Comparison of ENCODE assay signal across 28 cellular contexts in genomic region chr2:212042562-212042961, GRCh38.
"Had no signal": no experiment of that assay in that cellular context is flagged by ENCODE, and none has a peak within 500 bp of the region (broad histone marks: within the 10 kb centered on the region; RNA-seq: fewer than 3 reads in every experiment).

No MANE protein-coding gene starts in this region.

- H3K9me3 ChIP-seq: colonic mucosa, esophagus muscularis mucosa, esophagus squamous epithelium, gastrocnemius medialis, gastroesophageal sphincter, heart left ventricle, heart right ventricle had no signal

- H3K4me3 ChIP-seq: colonic mucosa, coronary artery, dorsolateral prefrontal cortex, esophagus muscularis mucosa, esophagus squamous epithelium, gastrocnemius medialis, gastroesophageal sphincter, heart left ventricle, heart right ventricle had no signal

- ATAC-seq: effector memory CD8-positive, alpha-beta T cell; esophagus mucosa; foreskin keratinocyte; gastrocnemius medialis; gastroesophageal sphincter; heart left ventricle; heart right ventricle had no signal

- DNase-seq: colonic mucosa; cortex of kidney; dermis blood vessel endothelial cell; dorsolateral prefrontal cortex; effector CD4-positive, alpha-beta T cell; effector CD8-positive, alpha-beta T cell; effector memory CD4-positive, alpha-beta T cell; effector memory CD8-positive, alpha-beta T cell; endodermal cell; erythroblast; esophagus squamous epithelium; foreskin fibroblast; foreskin keratinocyte; foreskin melanocyte; gastrocnemius medialis; glutamatergic neuron; head of caudate nucleus; heart left ventricle; heart right ventricle had no signal

- H3K36me3 ChIP-seq: colonic mucosa, esophagus muscularis mucosa, esophagus squamous epithelium, gastrocnemius medialis, gastroesophageal sphincter, heart left ventricle, heart right ventricle had no signal

- H3K27ac ChIP-seq: colonic mucosa, coronary artery, dorsolateral prefrontal cortex, epithelial cell of prostate, esophagus muscularis mucosa, esophagus squamous epithelium, foreskin keratinocyte, gastrocnemius medialis, gastroesophageal sphincter, heart left ventricle, heart right ventricle had no signal

- FAIRE-seq: colon, endometrium, endothelial cell of umbilical vein, frontal cortex had no signal

- H3K4me1 ChIP-seq: colonic mucosa, esophagus muscularis mucosa, esophagus squamous epithelium, foreskin keratinocyte, gastrocnemius medialis, gastroesophageal sphincter, heart left ventricle, heart right ventricle had no signal
